Comparison of ENCODE assay signal across 15 cellular contexts in the genomic region with DNA sequence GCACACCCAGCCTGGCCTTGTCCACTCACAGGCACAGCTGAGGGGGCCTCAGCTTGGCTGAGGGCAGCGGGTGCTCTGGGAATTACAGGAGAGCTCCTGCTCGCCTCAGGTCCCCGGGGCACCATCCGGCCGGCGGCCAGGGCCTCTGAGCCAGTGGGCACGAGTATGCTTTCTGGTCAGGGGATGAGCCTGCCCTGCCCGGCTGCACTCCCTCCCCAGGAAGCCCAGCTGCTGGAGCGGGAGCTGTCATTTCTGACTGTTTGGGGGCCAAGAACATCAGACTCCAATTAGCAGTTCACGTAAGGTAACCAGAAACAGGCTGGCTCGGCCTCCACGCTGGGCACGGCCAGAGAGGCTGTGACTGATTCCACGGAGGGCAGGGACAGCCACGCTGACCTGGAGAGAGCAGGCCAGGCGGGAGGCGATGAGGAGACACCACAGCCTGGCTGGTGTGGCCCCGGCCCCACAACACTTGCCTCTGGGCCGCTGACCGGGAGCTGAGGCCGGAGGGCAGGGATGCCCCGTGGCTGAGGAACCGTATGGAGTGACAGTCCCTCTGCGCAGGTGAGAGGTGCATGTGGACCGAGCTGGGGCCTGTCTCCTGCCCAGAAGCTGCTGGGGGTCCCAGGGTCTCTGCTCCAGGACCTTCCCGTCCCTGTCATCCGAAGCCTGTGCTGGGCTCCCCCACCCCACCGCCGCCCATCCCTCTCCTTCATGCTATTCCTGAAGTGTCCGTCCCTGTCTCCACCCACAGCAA. TPM values are rescaled to one million over a fixed set of nuclear protein-coding genes. Genes with fewer than 3 reads are reported as not detected.
DNase-seq lines count a peak whose midpoint lies in the region; ATAC-seq and TF ChIP-seq lines count a peak whose summit lies in the region.
"Had no signal": no experiment of that assay in that cellular context is flagged by ENCODE, and none has a peak within 500 bp of the region (broad histone marks: within the 10 kb centered on the region; RNA-seq: fewer than 3 reads in every experiment).

No MANE protein-coding gene starts in this region.

- H3K4me3 Mint-ChIP-seq in WTC11 = no peak overlapping the region
- no peak overlapping the region for H3K4me3 Mint-ChIP-seq in naive thymus-derived CD8-positive, alpha-beta T cell
- H3K4me3 Mint-ChIP-seq: activated CD8-positive, alpha-beta T cell treated with anti-CD3 and anti-CD28 coated beads for 36 hours; activated naive CD4-positive, alpha-beta T cell treated with anti-CD3 and anti-CD28 coated beads, Interleukin-2, amount 10 ng/mL, durations not matched to agents 7 days and 5 days; IgD-negative memory B cell; naive thymus-derived CD4-positive, alpha-beta T cell; T-helper 2 cell treated with Interferon-gamma antibody and Interleukin-4, amounts not matched to agents 5 μg/mL and 100 μg/mL, for 36 hours had no signal

- H3K36me3 Mint-ChIP-seq in WTC11 = no peaks in the 10 kb centered on the region; the same call in 1 of the 2 replicates
- H3K36me3 Mint-ChIP-seq in naive thymus-derived CD8-positive, alpha-beta T cell = peaks cover 0 to 11% (median 0%) of the 10 kb centered on the region in 3 donors
- H3K36me3 Mint-ChIP-seq: IgD-negative memory B cell had no signal

- no peak for TF ChIP-seq CTCF in BE2C (IDR thresholded peaks at IDR 0.05; ENCODE audit: low read depth, low read length)
- TF ChIP-seq CTCF in WTC11 (IDR thresholded peaks at IDR 0.05) = no peak
- TF ChIP-seq CTCF in left ventricle myocardium inferior (IDR thresholded peaks at IDR 0.05; ENCODE audit: borderline replicate concordance) = no peak

- DNase-seq in BE2C = peak; percentile 29
- no peak for DNase-seq in WTC11 (ENCODE audit: low spot score)
- DNase-seq in left ventricle myocardium inferior = peak; percentile 58
- DNase-seq in naive thymus-derived CD8-positive, alpha-beta T cell = no peak
- DNase-seq in GF-D8 (lab: John Stamatoyannopoulos, UW) = no peak
- DNase-seq: activated CD8-positive, alpha-beta T cell treated with anti-CD3 and anti-CD28 coated beads for 36 hours; activated naive CD4-positive, alpha-beta T cell treated with anti-CD3 and anti-CD28 coated beads, Interleukin-2, amount 10 ng/mL, durations not matched to agents 7 days and 5 days; AML-193; naive thymus-derived CD4-positive, alpha-beta T cell; NCI-H1105 had no signal

- H3K4me1 Mint-ChIP-seq in WTC11 = peaks cover 5% of the 10 kb centered on the region; the same call in 1 of the 2 replicates
- H3K4me1 Mint-ChIP-seq in naive thymus-derived CD8-positive, alpha-beta T cell = peaks cover under 1 to 6% (median 3%) of the 10 kb centered on the region in 4 donors
- H3K4me1 Mint-ChIP-seq: activated naive CD4-positive, alpha-beta T cell treated with anti-CD3 and anti-CD28 coated beads, Interleukin-2, amount 10 ng/mL, durations not matched to agents 7 days and 5 days had no signal

- H3K9ac ChIP-seq in rectal smooth muscle tissue (ENCODE audit: low read length) = no peak overlapping the region

- H3K9me3 ChIP-seq in BE2C = no peaks in the 10 kb centered on the region; the same call in 1 of the 2 replicates
- H3K9me3 ChIP-seq in left ventricle myocardium inferior (replicated peaks) = no peaks in the 10 kb centered on the region

- POLR2A ChIA-PET in WTC11 (lab: Charles Lee) = no interaction called here
- POLR2A ChIA-PET in naive thymus-derived CD8-positive, alpha-beta T cell (lab: Charles Lee) = no interaction called here

- H3K4me1 ChIP-seq in BE2C = peaks cover 23% of the 10 kb centered on the region
- peaks cover 86% of the 10 kb centered on the region for H3K4me1 ChIP-seq in left ventricle myocardium inferior
- H3K4me1 ChIP-seq in rectal smooth muscle tissue (ENCODE audit: control insufficient read depth, insufficient read depth, low read length) = peaks cover 26% of the 10 kb centered on the region

- H3K27ac Mint-ChIP-seq in WTC11 = peak overlapping the region; percentile 27
- no peak overlapping the region for H3K27ac Mint-ChIP-seq in naive thymus-derived CD8-positive, alpha-beta T cell
- H3K27ac Mint-ChIP-seq: activated CD8-positive, alpha-beta T cell treated with anti-CD3 and anti-CD28 coated beads for 36 hours; activated naive CD4-positive, alpha-beta T cell treated with anti-CD3 and anti-CD28 coated beads, Interleukin-2, amount 10 ng/mL, durations not matched to agents 7 days and 5 days; IgD-negative memory B cell; naive thymus-derived CD4-positive, alpha-beta T cell; T-helper 2 cell treated with Interferon-gamma antibody and Interleukin-4, amounts not matched to agents 5 μg/mL and 100 μg/mL, for 36 hours had no signal

- peak overlapping the region; percentile 87 for H3K27ac ChIP-seq in left ventricle myocardium inferior (replicated peaks)
- peak overlapping the region; percentile 73 for H3K27ac ChIP-seq in rectal smooth muscle tissue (ENCODE audit: low read depth, low read length)

- H3K27me3 ChIP-seq in BE2C = no peaks in the 10 kb centered on the region
- no peaks in the 10 kb centered on the region for H3K27me3 ChIP-seq in left ventricle myocardium inferior (ENCODE audit: low read depth)
- no peaks in the 10 kb centered on the region for H3K27me3 ChIP-seq in rectal smooth muscle tissue (ENCODE audit: control insufficient read depth, insufficient read depth, low read length)

- no peaks in the 10 kb centered on the region for H3K27me3 Mint-ChIP-seq in WTC11 (ENCODE audit: low read depth)
- H3K27me3 Mint-ChIP-seq in naive thymus-derived CD8-positive, alpha-beta T cell = no peaks in the 10 kb centered on the region
- H3K27me3 Mint-ChIP-seq: activated CD8-positive, alpha-beta T cell treated with anti-CD3 and anti-CD28 coated beads for 36 hours; activated naive CD4-positive, alpha-beta T cell treated with anti-CD3 and anti-CD28 coated beads, Interleukin-2, amount 10 ng/mL, durations not matched to agents 7 days and 5 days; IgD-negative memory B cell; naive thymus-derived CD4-positive, alpha-beta T cell had no signal

- CTCF ChIA-PET in WTC11 (lab: Charles Lee) = interaction anchor here (0.7 to 1.5 kb wide), 4 partner anchors 15 to 147 kb away, joined by 3 to 6 read pairs (median 4); no protein-coding TSS in a partner anchor

- no peak overlapping the region for H3K4me3 ChIP-seq in BE2C (ENCODE audit: low read depth, low read length)
- peak overlapping the region; percentile 22 for H3K4me3 ChIP-seq in left ventricle myocardium inferior
- H3K4me3 ChIP-seq in rectal smooth muscle tissue (ENCODE audit: low read length) = no peak overlapping the region

- H3K9me3 Mint-ChIP-seq in WTC11 = no peaks in the 10 kb centered on the region
- H3K9me3 Mint-ChIP-seq in naive thymus-derived CD8-positive, alpha-beta T cell = no peaks in the 10 kb centered on the region
- H3K9me3 Mint-ChIP-seq: activated CD8-positive, alpha-beta T cell treated with anti-CD3 and anti-CD28 coated beads for 36 hours; activated naive CD4-positive, alpha-beta T cell treated with anti-CD3 and anti-CD28 coated beads, Interleukin-2, amount 10 ng/mL, durations not matched to agents 7 days and 5 days; IgD-negative memory B cell; T-helper 2 cell treated with Interferon-gamma antibody and Interleukin-4, amounts not matched to agents 5 μg/mL and 100 μg/mL, for 36 hours had no signal

- intact Hi-C loops in left ventricle myocardium inferior (cut with micrococcal nuclease) = no loop called here

- H3K36me3 ChIP-seq in BE2C (peaks cover 16% of the 10 kb centered on the region), left ventricle myocardium inferior (no peaks in the 10 kb centered on the region), rectal smooth muscle tissue (ENCODE audit: control insufficient read depth, insufficient read depth, low read length) (no peaks in the 10 kb centered on the region)

- no peak for ATAC-seq in WTC11
- no peak for ATAC-seq in naive thymus-derived CD8-positive, alpha-beta T cell
- ATAC-seq in GM19455 (IDR thresholded peaks at IDR 0.05; ENCODE audit: unreplicated experiment) = no peak
- no peak for ATAC-seq in GM21619 (IDR thresholded peaks at IDR 0.05; ENCODE audit: unreplicated experiment)
- ATAC-seq: activated CD8-positive, alpha-beta T cell treated with anti-CD3 and anti-CD28 coated beads for 36 hours; naive thymus-derived CD4-positive, alpha-beta T cell had no signal

TF ChIP-seq in WTC11, 78 proteins besides CTCF, POLR2A, EP300 and RAD21 (continues in another document):
- TF ChIP-seq, protein P1, sequence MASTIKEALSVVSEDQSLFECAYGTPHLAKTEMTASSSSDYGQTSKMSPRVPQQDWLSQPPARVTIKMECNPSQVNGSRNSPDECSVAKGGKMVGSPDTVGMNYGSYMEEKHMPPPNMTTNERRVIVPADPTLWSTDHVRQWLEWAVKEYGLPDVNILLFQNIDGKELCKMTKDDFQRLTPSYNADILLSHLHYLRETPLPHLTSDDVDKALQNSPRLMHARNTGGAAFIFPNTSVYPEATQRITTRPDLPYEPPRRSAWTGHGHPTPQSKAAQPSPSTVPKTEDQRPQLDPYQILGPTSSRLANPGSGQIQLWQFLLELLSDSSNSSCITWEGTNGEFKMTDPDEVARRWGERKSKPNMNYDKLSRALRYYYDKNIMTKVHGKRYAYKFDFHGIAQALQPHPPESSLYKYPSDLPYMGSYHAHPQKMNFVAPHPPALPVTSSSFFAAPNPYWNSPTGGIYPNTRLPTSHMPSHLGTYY (CRISPR knock-in tag; IDR thresholded peaks at IDR 0.05) = no peak

RNA-seq across cellular contexts. Expression of a gene that starts 15.5 kb away (rescaled TPM):
- 93.6 TPM for polyA plus RNA-seq in BE2C (2012; ENCODE audit: insufficient read depth, insufficient read length, low read depth)
- total RNA-seq in WTC11 (2021) (28.9 to 33.1 TPM (median 30.4 TPM) in 3 replicates), left ventricle myocardium inferior (13.0 TPM)
- 10 to 100 TPM; 29.4 to 30.0 TPM for total RNA-seq in naive thymus-derived CD8-positive, alpha-beta T cell
- 1 to 10 TPM; 4.5 to 9.3 (median 4.8) TPM for polyA plus RNA-seq in naive thymus-derived CD8-positive, alpha-beta T cell

Comparison
In these comparisons a context has a peak if more than half of its experiments do, and no peak if none do; other contexts are left out.
1. DNase-seq: peak in BE2C (single experiment) and left ventricle myocardium inferior (single experiment); none in WTC11 (single experiment), naive thymus-derived CD8-positive, alpha-beta T cell (0 of 10) and GF-D8 (single experiment).